Comparison of ENCODE assay signal across 2 cellular contexts in genomic region chr5:159183247-159183646, GRCh38.
TF ChIP-seq lines count a peak whose summit lies in the region.

No MANE protein-coding gene starts in this region.

TF ChIP-seq in A549, 52 proteins besides CTCF, POLR2A, EP300 and RAD21:
- TF ChIP-seq NFE2L2 (conservative IDR thresholded peaks at IDR 0.05; ENCODE audit: low read length) (no peak), MAZ (IDR thresholded peaks at IDR 0.05; ENCODE audit: borderline replicate concordance, low read depth, low read length) (no peak), HOXB5 (CRISPR knock-in tag; IDR thresholded peaks at IDR 0.05) (no peak), HOXA7 (CRISPR knock-in tag; IDR thresholded peaks at IDR 0.05) (0 out of 2 replicates have a peak, but pooled peaks have one; percentile 14), USF2 (IDR thresholded peaks at IDR 0.05) (no peak), KDM5A (IDR thresholded peaks at IDR 0.05) (no peak), CBX8 (IDR thresholded peaks at IDR 0.05) (no peak), SMC3 (IDR thresholded peaks at IDR 0.05) (no peak), BHLHE40 (IDR thresholded peaks at IDR 0.05; ENCODE audit: low read depth, low read length) (no peak), FOSL2 (IDR thresholded peaks at IDR 0.05) (no peak), FOSL2 (CRISPR knock-in tag; IDR thresholded peaks at IDR 0.05) (no peak), FOXS1 (CRISPR knock-in tag; IDR thresholded peaks at IDR 0.05) (no peak), HOXB13 (CRISPR knock-in tag; IDR thresholded peaks at IDR 0.05; ENCODE audit: low read depth) (0 out of 2 replicates have a peak, but pooled peaks have one; percentile 7), FOSB (CRISPR knock-in tag; IDR thresholded peaks at IDR 0.05) (no peak), HMGXB4 (CRISPR knock-in tag; IDR thresholded peaks at IDR 0.05; ENCODE audit: borderline replicate concordance) (no peak), REST (IDR thresholded peaks at IDR 0.05) (no peak), CEBPB (IDR thresholded peaks at IDR 0.05) (no peak), PHF8 (IDR thresholded peaks at IDR 0.05; ENCODE audit: borderline replicate concordance, low read depth) (no peak), MAFK (IDR thresholded peaks at IDR 0.05; ENCODE audit: partially characterized antibody) (peak; percentile 75), NPAS2 (CRISPR knock-in tag; IDR thresholded peaks at IDR 0.05; ENCODE audit: borderline replicate concordance) (no peak), EHMT2 (IDR thresholded peaks at IDR 0.05; ENCODE audit: low read depth) (no peak), CHD4 (IDR thresholded peaks at IDR 0.05; ENCODE audit: borderline replicate concordance) (no peak), MAX (IDR thresholded peaks at IDR 0.05) (no peak), NR3C1 (IDR thresholded peaks at IDR 0.05) (no peak), ZFP36 (IDR thresholded peaks at IDR 0.05; ENCODE audit: borderline replicate concordance, partially characterized antibody) (no peak), CBX2 (IDR thresholded peaks at IDR 0.05; ENCODE audit: borderline replicate concordance, low read depth) (no peak), ZSCAN20 (CRISPR knock-in tag; IDR thresholded peaks at IDR 0.05) (0 out of 2 replicates have a peak, but pooled peaks have one; percentile 33), EHF (CRISPR knock-in tag; IDR thresholded peaks at IDR 0.05) (no peak)

TF ChIP-seq in K562, 482 proteins besides CTCF, POLR2A, EP300 and RAD21:
- TF ChIP-seq RCOR1 (IDR thresholded peaks at IDR 0.05; ENCODE audit: borderline replicate concordance in 1 of 2, low read depth in 2 of 2, low read length in 2 of 2): no peak
- no peak for TF ChIP-seq ETS1 (conservative IDR thresholded peaks at IDR 0.05; ENCODE audit: control insufficient read depth, low read depth, low read length)
- TF ChIP-seq ZNF316 (IDR thresholded peaks at IDR 0.05): 0 out of 2 replicates have a peak, but pooled peaks have one; percentile 25
- no peak for TF ChIP-seq ZNF592 (IDR thresholded peaks at IDR 0.05)
- TF ChIP-seq ZNF124 (CRISPR knock-in tag; IDR thresholded peaks at IDR 0.05): no peak
- no peak for TF ChIP-seq RB1 (IDR thresholded peaks at IDR 0.05; ENCODE audit: low read depth)
